ENCODE assay signal across 10 cellular contexts in genomic region chr11:62326719-62327118, GRCh38. TPM values are rescaled to one million over a fixed set of nuclear protein-coding genes. Genes with fewer than 3 reads are reported as not detected.
"Had no signal": no experiment of that assay in that cellular context is flagged by ENCODE, and none has a peak within 500 bp of the region (broad histone marks: within the 10 kb centered on the region; RNA-seq: fewer than 3 reads in every experiment).

No MANE protein-coding gene starts in this region.

RNA-seq across cellular contexts. Expression of gene ASRGL1, which starts 10.5 kb away (rescaled TPM):
- total RNA-seq: LHCN-M2 had no signal

RNA-seq across cellular contexts. Expression of gene SCGB1D4, which starts 27.8 kb away (rescaled TPM):
- total RNA-seq: activated CD4-positive, alpha-beta T cell treated with anti-CD3 and anti-CD28 coated beads for 36 hours; activated CD4-positive, alpha-beta T cell treated with anti-CD3 and anti-CD28 coated beads, Interleukin-2, amount 10 ng/mL, durations not matched to agents 7 days and 5 days; activated CD8-positive, alpha-beta T cell treated with anti-CD3 and anti-CD28 coated beads, Interleukin-2, amount 10 ng/mL, durations not matched to agents 7 days and 5 days; activated naive CD8-positive, alpha-beta T cell treated with anti-CD3 and anti-CD28 coated beads, Interleukin-2, amount 10 ng/mL, durations not matched to agents 7 days and 5 days; activated T-helper 2 cell treated with anti-CD3 and anti-CD28 coated beads, Interferon-gamma antibody, Interleukin-2, Interleukin-4, amounts not matched to agents 10 μg/mL and 5 μg/mL and 100 μg/mL, durations not matched to agents 14 hours and 24 hours and 36 hours; ascending aorta; cardiac muscle cell; LHCN-M2; Right ventricle myocardium superior had no signal
- polyA plus RNA-seq: adipose tissue, cardiac muscle cell had no signal

RNA-seq across cellular contexts. Expression of gene SCGB2A2, which starts 56.8 kb away (rescaled TPM):
- total RNA-seq: activated CD4-positive, alpha-beta T cell treated with anti-CD3 and anti-CD28 coated beads for 36 hours; activated CD4-positive, alpha-beta T cell treated with anti-CD3 and anti-CD28 coated beads, Interleukin-2, amount 10 ng/mL, durations not matched to agents 7 days and 5 days; activated CD8-positive, alpha-beta T cell treated with anti-CD3 and anti-CD28 coated beads, Interleukin-2, amount 10 ng/mL, durations not matched to agents 7 days and 5 days; activated naive CD8-positive, alpha-beta T cell treated with anti-CD3 and anti-CD28 coated beads, Interleukin-2, amount 10 ng/mL, durations not matched to agents 7 days and 5 days; activated T-helper 2 cell treated with anti-CD3 and anti-CD28 coated beads, Interferon-gamma antibody, Interleukin-2, Interleukin-4, amounts not matched to agents 10 μg/mL and 5 μg/mL and 100 μg/mL, durations not matched to agents 14 hours and 24 hours and 36 hours; ascending aorta; cardiac muscle cell; LHCN-M2; Right ventricle myocardium superior had no signal
- polyA plus RNA-seq: cardiac muscle cell had no signal
